Comparison of ENCODE assay signal across 13 cellular contexts in the genomic region with DNA sequence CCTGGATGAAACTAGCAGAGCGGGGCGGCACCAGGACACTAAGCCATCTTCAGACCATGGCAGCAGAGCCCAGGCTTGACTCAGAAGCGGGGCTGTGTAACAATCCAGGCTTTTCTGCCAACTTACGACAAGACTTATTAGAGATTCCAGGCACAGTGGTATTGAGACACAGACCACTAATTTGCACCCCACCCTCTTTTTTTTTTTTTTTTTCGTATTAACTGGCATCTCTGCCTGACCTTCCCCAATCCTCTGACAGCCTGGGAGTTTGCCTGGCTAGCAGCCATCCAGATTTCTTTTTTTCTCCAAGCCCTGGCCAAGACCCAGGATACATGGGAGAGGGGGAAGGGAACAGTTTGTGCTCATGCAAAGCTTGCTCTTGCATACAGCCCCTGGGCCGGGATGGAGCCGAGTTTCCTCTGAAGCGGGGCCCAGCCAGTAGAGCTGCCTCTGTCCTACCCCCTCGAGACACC.
DNase-seq lines count a peak whose midpoint lies in the region; ATAC-seq and TF ChIP-seq lines count a peak whose summit lies in the region.
"Had no signal": no experiment of that assay in that cellular context is flagged by ENCODE, and none has a peak within 500 bp of the region (broad histone marks: within the 10 kb centered on the region; RNA-seq: fewer than 3 reads in every experiment).

No MANE protein-coding gene starts in this region.

- no peak overlapping the region for H3K4me3 Mint-ChIP-seq in natural killer cell treated with Interleukin-12 subunit alpha and Interleukin-12 subunit beta and Interleukin-15 and Interleukin-18, amount 100 ng/mL, for 72 hours
- H3K4me3 Mint-ChIP-seq: activated CD4-positive, alpha-beta T cell treated with anti-CD3 and anti-CD28 coated beads for 36 hours had no signal

- DNase-seq in AG08395 (ENCODE audit: low spot score) (peak; percentile 67), NCI-H446 treated with DMSO at 0.1 percent for 48 hours (lab: John Stamatoyannopoulos, UW) (peak; percentile 70), fibroblast of pulmonary artery (ENCODE audit: low read depth) (peak; percentile 68), SHP77 (lab: John Stamatoyannopoulos, UW) (no peak), COLO829 (ENCODE audit: low spot score) (no peak), KBM-7 (no peak)
- peak; percentile 6 for DNase-seq in natural killer cell treated with Interleukin-12 subunit alpha and Interleukin-12 subunit beta and Interleukin-15 and Interleukin-18, amount 100 ng/mL, for 72 hours (ENCODE audit: low spot score)
- DNase-seq: activated gamma-delta T cell; IMR-90; SIG-M5; stimulated activated CD4-positive, alpha-beta T cell treated with anti-CD3 and anti-CD28 coated beads, Interleukin-12 subunit alpha, Interleukin-12 subunit beta, amount 100 ng/mL, for 4 hours had no signal

- ATAC-seq in natural killer cell treated with Interleukin-12 subunit alpha and Interleukin-12 subunit beta and Interleukin-15 and Interleukin-18, amount 100 ng/mL, for 72 hours = no peak
- ATAC-seq in HG02938 (IDR thresholded peaks at IDR 0.05; ENCODE audit: unreplicated experiment) = no peak
- ATAC-seq: activated CD4-positive, alpha-beta T cell treated with anti-CD3 and anti-CD28 coated beads for 36 hours had no signal

- H3K27ac Mint-ChIP-seq in natural killer cell treated with Interleukin-12 subunit alpha and Interleukin-12 subunit beta and Interleukin-15 and Interleukin-18, amount 100 ng/mL, for 72 hours = no peak overlapping the region
- H3K27ac Mint-ChIP-seq: activated CD4-positive, alpha-beta T cell treated with anti-CD3 and anti-CD28 coated beads for 36 hours had no signal

- H3K36me3 Mint-ChIP-seq in natural killer cell treated with Interleukin-12 subunit alpha and Interleukin-12 subunit beta and Interleukin-15 and Interleukin-18, amount 100 ng/mL, for 72 hours = no peaks in the 10 kb centered on the region

- H3K4me1 Mint-ChIP-seq in natural killer cell treated with Interleukin-12 subunit alpha and Interleukin-12 subunit beta and Interleukin-15 and Interleukin-18, amount 100 ng/mL, for 72 hours (ENCODE audit: low read depth in 2 of 2) = peaks cover 17 to 27% of the 10 kb centered on the region in 2 donors
- H3K4me1 Mint-ChIP-seq: activated CD4-positive, alpha-beta T cell treated with anti-CD3 and anti-CD28 coated beads for 36 hours had no signal

- no peaks in the 10 kb centered on the region for H3K9me3 Mint-ChIP-seq in natural killer cell treated with Interleukin-12 subunit alpha and Interleukin-12 subunit beta and Interleukin-15 and Interleukin-18, amount 100 ng/mL, for 72 hours

- H3K4me3 ChIP-seq in fibroblast of pulmonary artery (replicated peaks; ENCODE audit: low read depth, low read length) = no peak overlapping the region

- TF ChIP-seq CTCF in fibroblast of pulmonary artery (IDR thresholded peaks at IDR 0.05; ENCODE audit: low read length, missing control alignments) = no peak

- H3K27me3 Mint-ChIP-seq in natural killer cell treated with Interleukin-12 subunit alpha and Interleukin-12 subunit beta and Interleukin-15 and Interleukin-18, amount 100 ng/mL, for 72 hours = peaks cover 0 to 2% of the 10 kb centered on the region in 2 donors

- in situ Hi-C loops in KBM-7 (cut with MboI; ENCODE audit: low pct_unique_long_range_greater_than_20kb, low sequenced_read_pairs) = no loop called here

Comparison
In these comparisons a context has a peak if more than half of its experiments do, and no peak if none do; other contexts are left out.
1. DNase-seq: peak in AG08395 (single experiment), NCI-H446 treated with DMSO at 0.1 percent for 48 hours (single experiment), fibroblast of pulmonary artery (single experiment) and natural killer cell treated with Interleukin-12 subunit alpha and Interleukin-12 subunit beta and Interleukin-15 and Interleukin-18, amount 100 ng/mL, for 72 hours (single experiment); none in SHP77 (0 of 2), COLO829 (single experiment) and KBM-7 (single experiment).